20 cellular contexts compared by ENCODE assay signal in genomic region chr12:71536279-71536938, GRCh38.
A peak's percentile ranks its signal among the peaks of the same experiment; 100 is the strongest.
DNase-seq lines count a peak whose midpoint lies in the region; ATAC-seq and TF ChIP-seq lines count a peak whose summit lies in the region.
"Had no signal": no experiment of that assay in that cellular context is flagged by ENCODE, and none has a peak within 500 bp of the region (broad histone marks: within the 10 kb centered on the region; RNA-seq: fewer than 3 reads in every experiment).

No MANE protein-coding gene starts in this region.

- no peaks in the 10 kb centered on the region for H3K36me3 Mint-ChIP-seq in natural killer cell treated with Interleukin-12 subunit alpha and Interleukin-12 subunit beta and Interleukin-15 and Interleukin-18, amount 100 ng/mL, for 72 hours
- H3K36me3 Mint-ChIP-seq: CD4-positive, CD25-positive, alpha-beta regulatory T cell had no signal

- H3K4me1 Mint-ChIP-seq in natural killer cell treated with Interleukin-12 subunit alpha and Interleukin-12 subunit beta and Interleukin-15 and Interleukin-18, amount 100 ng/mL, for 72 hours (ENCODE audit: low read depth in 2 of 2) = no peaks in the 10 kb centered on the region
- H3K4me1 Mint-ChIP-seq: CD4-positive, CD25-positive, alpha-beta regulatory T cell; nephron had no signal

- H3K9me3 ChIP-seq in MG63 = no peaks in the 10 kb centered on the region
- H3K9me3 ChIP-seq: SJCRH30 had no signal

- TF ChIP-seq POLR2A in erythroblast (IDR thresholded peaks at IDR 0.05; ENCODE audit: low read length) = no peak

- intact Hi-C loops in dorsolateral prefrontal cortex (cut with DNase I) = loop anchor here in 1 of 2 donors (10.0 kb wide), 1 partner anchor 52 kb away; no protein-coding TSS in a partner anchor

- no peak for DNase-seq in dorsolateral prefrontal cortex
- no peak for DNase-seq in MG63
- no peak for DNase-seq in erythroblast (lab: John Stamatoyannopoulos, UW)
- no peak for DNase-seq in natural killer cell treated with Interleukin-12 subunit alpha and Interleukin-12 subunit beta and Interleukin-15 and Interleukin-18, amount 100 ng/mL, for 72 hours (ENCODE audit: low spot score)
- DNase-seq: activated CD4-positive, alpha-beta T cell treated with anti-CD3 and anti-CD28 coated beads for 48 hours; activated naive CD4-positive, alpha-beta T cell treated with Interleukin-2 at 50 U/mL for 16 hours; CD4-positive, CD25-positive, alpha-beta regulatory T cell; cortex of kidney; DND-41; glutamatergic neuron; Karpas-422; NCI-H1436 treated with DMSO at 0.1 percent for 48 hours; retina had no signal

- peaks cover 0 to 3% (median 0%) of the 10 kb centered on the region in 45 donors for H3K27me3 ChIP-seq in dorsolateral prefrontal cortex
- no peaks in the 10 kb centered on the region for H3K27me3 ChIP-seq in MG63
- H3K27me3 ChIP-seq: SJCRH30 had no signal

- no peak for TF ChIP-seq CTCF in dorsolateral prefrontal cortex (IDR thresholded peaks at IDR 0.05 in 54 of 56, conservative IDR thresholded peaks at IDR 0.05 in 2 of 56; ENCODE audit: low read depth in 1 of 56, partially characterized antibody in 56 of 56)

- H3K27ac Mint-ChIP-seq in natural killer cell treated with Interleukin-12 subunit alpha and Interleukin-12 subunit beta and Interleukin-15 and Interleukin-18, amount 100 ng/mL, for 72 hours = no peak overlapping the region
- H3K27ac Mint-ChIP-seq: CD4-positive, CD25-positive, alpha-beta regulatory T cell; nephron; T-helper 2 cell treated with Interferon-gamma antibody and Interleukin-4, amounts not matched to agents 5 μg/mL and 100 μg/mL, for 36 hours had no signal

- peak; percentile 86 for ATAC-seq in GM18502 (IDR thresholded peaks at IDR 0.05; ENCODE audit: poor library complexity, unreplicated experiment)
- ATAC-seq in GM21576 (IDR thresholded peaks at IDR 0.05; ENCODE audit: unreplicated experiment) = peak; percentile 61
- ATAC-seq in HG03558 (IDR thresholded peaks at IDR 0.05; ENCODE audit: extremely low read depth, unreplicated experiment) = peak; percentile 40
- no peak for ATAC-seq in esophagus mucosa
- ATAC-seq in natural killer cell treated with Interleukin-12 subunit alpha and Interleukin-12 subunit beta and Interleukin-15 and Interleukin-18, amount 100 ng/mL, for 72 hours = no peak

- H3K4me3 Mint-ChIP-seq in natural killer cell treated with Interleukin-12 subunit alpha and Interleukin-12 subunit beta and Interleukin-15 and Interleukin-18, amount 100 ng/mL, for 72 hours = no peak overlapping the region
- H3K4me3 Mint-ChIP-seq: CD4-positive, CD25-positive, alpha-beta regulatory T cell; nephron; T-helper 2 cell treated with Interferon-gamma antibody and Interleukin-4, amounts not matched to agents 5 μg/mL and 100 μg/mL, for 36 hours had no signal

- H3K4me3 ChIP-seq in dorsolateral prefrontal cortex = no peak overlapping the region
- no peak overlapping the region for H3K4me3 ChIP-seq in MG63
- H3K4me3 ChIP-seq: SJCRH30 had no signal

- peaks cover 12 to 18% of the 10 kb centered on the region in 2 donors for H3K27me3 Mint-ChIP-seq in natural killer cell treated with Interleukin-12 subunit alpha and Interleukin-12 subunit beta and Interleukin-15 and Interleukin-18, amount 100 ng/mL, for 72 hours

- H3K36me3 ChIP-seq in MG63 = no peaks in the 10 kb centered on the region
- H3K36me3 ChIP-seq: SJCRH30 had no signal

- no peaks in the 10 kb centered on the region for H3K9me3 Mint-ChIP-seq in natural killer cell treated with Interleukin-12 subunit alpha and Interleukin-12 subunit beta and Interleukin-15 and Interleukin-18, amount 100 ng/mL, for 72 hours
- H3K9me3 Mint-ChIP-seq: CD4-positive, CD25-positive, alpha-beta regulatory T cell; nephron; T-helper 2 cell treated with Interferon-gamma antibody and Interleukin-4, amounts not matched to agents 5 μg/mL and 100 μg/mL, for 36 hours had no signal

- peak overlapping the region in 48 of 59 donors; percentile 4 to 90 (median 58) for H3K27ac ChIP-seq in dorsolateral prefrontal cortex
- H3K27ac ChIP-seq: SJCRH30 had no signal

Comparison
In these comparisons a context has a peak if more than half of its experiments do, and no peak if none do; other contexts are left out.
1. ATAC-seq: peak in GM18502 (single experiment), GM21576 (single experiment) and HG03558 (single experiment); none in esophagus mucosa (single experiment) and natural killer cell treated with Interleukin-12 subunit alpha and Interleukin-12 subunit beta and Interleukin-15 and Interleukin-18, amount 100 ng/mL, for 72 hours (0 of 2).